Comparison of ENCODE assay signal across 20 cellular contexts in the genomic region with DNA sequence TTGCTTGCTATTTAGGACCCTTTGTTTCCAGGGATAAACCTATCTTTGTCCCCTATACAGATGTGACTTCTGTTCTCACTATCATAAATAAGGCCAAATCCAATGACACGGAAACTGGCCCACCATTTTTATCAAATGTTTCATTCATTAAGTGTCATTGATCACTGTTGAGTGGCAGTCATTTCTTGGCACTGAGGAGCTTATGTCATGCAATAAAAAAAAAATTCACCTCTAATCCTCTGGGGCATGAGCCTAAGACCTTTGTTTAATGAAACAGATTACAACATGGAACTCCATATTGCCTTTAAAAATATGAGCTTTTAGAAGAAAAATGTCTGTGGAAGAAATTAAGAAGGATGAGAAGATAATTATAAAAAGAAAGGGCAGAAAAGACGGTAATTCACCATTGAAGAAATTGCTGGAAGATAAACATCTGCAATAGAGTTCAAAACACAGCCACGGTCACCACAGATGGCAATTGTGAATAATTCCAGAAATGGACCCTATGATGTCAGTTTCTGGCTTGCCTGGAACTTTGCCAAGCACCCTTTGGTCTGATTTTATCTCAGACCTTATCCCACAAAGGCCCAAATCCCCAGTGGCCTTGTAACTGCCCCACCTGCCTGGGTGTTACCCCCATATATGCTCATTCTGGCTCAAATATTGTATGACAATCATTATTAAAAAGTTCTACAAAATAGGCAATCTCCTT.
DNase-seq lines count a peak whose midpoint lies in the region; ATAC-seq and TF ChIP-seq lines count a peak whose summit lies in the region.
"Had no signal": no experiment of that assay in that cellular context is flagged by ENCODE, and none has a peak within 500 bp of the region (broad histone marks: within the 10 kb centered on the region; RNA-seq: fewer than 3 reads in every experiment).

No MANE protein-coding gene starts in this region.

- H3K4me3 ChIP-seq in heart left ventricle, result no peak overlapping the region
- H3K4me3 ChIP-seq in right atrium auricular region, result no peak overlapping the region
- no peak overlapping the region for H3K4me3 ChIP-seq in ascending aorta
- no peak overlapping the region for H3K4me3 ChIP-seq in vagina
- no peak overlapping the region for H3K4me3 ChIP-seq in effector memory CD4-positive, alpha-beta T cell (ENCODE audit: insufficient read depth, low read depth, low read length, poor library complexity, severe bottlenecking)
- H3K4me3 ChIP-seq: SJSA1, smooth muscle cell had no signal

- H3K27ac ChIP-seq in heart left ventricle, result peak overlapping the region in 11 of 12 donors; percentile 5 to 73 (median 20)
- peak overlapping the region in 1 of 2 donors; percentile 27 for H3K27ac ChIP-seq in right atrium auricular region
- H3K27ac ChIP-seq in ascending aorta, result peak overlapping the region; percentile 46 to 57
- H3K27ac ChIP-seq in vagina, result peak overlapping the region; percentile 71
- no peak overlapping the region for H3K27ac ChIP-seq in effector memory CD4-positive, alpha-beta T cell (ENCODE audit: insufficient read depth, low read length, poor library complexity, severe bottlenecking)
- H3K27ac ChIP-seq: C4-2B, SJSA1 had no signal

- TF ChIP-seq POLR2A in heart left ventricle (IDR thresholded peaks at IDR 0.05) (no peak), vagina (IDR thresholded peaks at IDR 0.05) (no peak)

- H3K27me3 ChIP-seq in heart left ventricle, result no peaks in the 10 kb centered on the region
- H3K27me3 ChIP-seq in right atrium auricular region, result no peaks in the 10 kb centered on the region
- H3K27me3 ChIP-seq in ascending aorta, result no peaks in the 10 kb centered on the region
- no peaks in the 10 kb centered on the region for H3K27me3 ChIP-seq in vagina
- H3K27me3 ChIP-seq in effector memory CD4-positive, alpha-beta T cell (replicated peaks; ENCODE audit: control insufficient read depth, insufficient read depth, low read length, poor library complexity, severe bottlenecking), result no peaks in the 10 kb centered on the region
- H3K27me3 ChIP-seq: SJSA1 had no signal

- TF ChIP-seq CTCF in heart left ventricle (IDR thresholded peaks at IDR 0.05), result no peak
- TF ChIP-seq CTCF in right atrium auricular region (IDR thresholded peaks at IDR 0.05), result no peak
- TF ChIP-seq CTCF in ascending aorta (IDR thresholded peaks at IDR 0.05), result no peak
- TF ChIP-seq CTCF in vagina (IDR thresholded peaks at IDR 0.05), result no peak

- DNase-seq in heart left ventricle, result peak in 3 of 5 donors; percentile 29 to 52 (median 31)
- DNase-seq in right atrium auricular region (ENCODE audit: low spot score), result no peak
- no peak for DNase-seq in ascending aorta (ENCODE audit: low spot score in 2 of 2)
- peak; percentile 33 for DNase-seq in myocyte (ENCODE audit: low read depth)
- no peak for DNase-seq in vagina (ENCODE audit: extremely low spot score in 2 of 2)
- no peak for DNase-seq in effector memory CD4-positive, alpha-beta T cell
- no peak for DNase-seq in activated CD8-positive, alpha-beta memory T cell treated with anti-CD3 and anti-CD28 coated beads for 24 hours
- DNase-seq in epidermal melanocyte (ENCODE audit: insufficient read length, low spot score), result no peak
- DNase-seq: activated CD4-positive, alpha-beta T cell treated with anti-CD3 and anti-CD28 coated beads for 1 hour; activated effector memory CD4-positive, alpha-beta T cell treated with anti-CD3 and anti-CD28 coated beads, Interleukin-2, amount 50 U/mL, for 16 hours; aorta; left ventricle myocardium superior; MM.1S; NCI-H1694 treated with DMSO at 0.1 percent for 48 hours; NCI-H345; T1000 had no signal

- WGBS in heart left ventricle, 4 donors, result 53 to 76% (median 58%) methylated on average over 3 of the region's 3 CpGs

- H3K36me3 ChIP-seq in heart left ventricle (peaks cover 0 to 45% (median 11%) of the 10 kb centered on the region in 9 donors), right atrium auricular region (peaks cover 21% of the 10 kb centered on the region), ascending aorta (peaks cover 0 to 5% of the 10 kb centered on the region in 2 donors), vagina (no peaks in the 10 kb centered on the region)
- no peaks in the 10 kb centered on the region for H3K36me3 ChIP-seq in effector memory CD4-positive, alpha-beta T cell (ENCODE audit: control insufficient read depth, insufficient read depth, low read length)

- ATAC-seq in heart left ventricle, result peak in 1 of 4 donors; percentile 24
- ATAC-seq: HCT116, left ventricle myocardium superior had no signal

- H3K9me3 ChIP-seq in heart left ventricle (no peaks in the 10 kb centered on the region), right atrium auricular region (no peaks in the 10 kb centered on the region), ascending aorta (no peaks in the 10 kb centered on the region), vagina (no peaks in the 10 kb centered on the region)
- no peaks in the 10 kb centered on the region for H3K9me3 ChIP-seq in effector memory CD4-positive, alpha-beta T cell (ENCODE audit: control insufficient read depth, low read length)
- H3K9me3 ChIP-seq: SJSA1 had no signal

- peaks cover 6 to 78% (median 43%) of the 10 kb centered on the region in 12 donors for H3K4me1 ChIP-seq in heart left ventricle
- H3K4me1 ChIP-seq in right atrium auricular region, result peaks cover 0 to 38% of the 10 kb centered on the region in 2 donors
- peaks cover 0 to 31% of the 10 kb centered on the region in 2 donors for H3K4me1 ChIP-seq in ascending aorta
- H3K4me1 ChIP-seq in vagina, result peaks cover 38% of the 10 kb centered on the region
- no peaks in the 10 kb centered on the region for H3K4me1 ChIP-seq in effector memory CD4-positive, alpha-beta T cell (ENCODE audit: control insufficient read depth, insufficient read depth, low read length, poor library complexity, severe bottlenecking)

- intact Hi-C loops in heart left ventricle (cut with DNase I), result loop anchor here in 3 of 10 donors (5.0 to 10.0 kb wide), 3 partner anchors 54 to 189 kb away; no protein-coding TSS in a partner anchor
- intact Hi-C loops in ascending aorta (cut with DNase I), result no loop called here
- intact Hi-C loops in vagina (cut with DNase I), result no loop called here

Comparison
In these comparisons a context has a peak if more than half of its experiments do, and no peak if none do; other contexts are left out.
1. DNase-seq: peak in heart left ventricle (3 of 5) and myocyte (single experiment); none in right atrium auricular region (single experiment), ascending aorta (0 of 2), vagina (0 of 2), effector memory CD4-positive, alpha-beta T cell (0 of 3), activated CD8-positive, alpha-beta memory T cell treated with anti-CD3 and anti-CD28 coated beads for 24 hours (single experiment) and epidermal melanocyte (single experiment).